In genomic region chr5:150386024-150386855, GRCh38 we compare ENCODE assay signal across 27 cellular contexts. TPM values are rescaled to one million over a fixed set of nuclear protein-coding genes. Genes with fewer than 3 reads are reported as not detected.
DNase-seq lines count a peak whose midpoint lies in the region; ATAC-seq and TF ChIP-seq lines count a peak whose summit lies in the region.
"Had no signal": no experiment of that assay in that cellular context is flagged by ENCODE, and none has a peak within 500 bp of the region (broad histone marks: within the 10 kb centered on the region; RNA-seq: fewer than 3 reads in every experiment).

No MANE protein-coding gene starts in this region.

- H3K27ac ChIP-seq in angular gyrus (ENCODE audit: low read depth, low read length): peak overlapping the region; percentile 64
- no peak overlapping the region for H3K27ac ChIP-seq in upper lobe of left lung
- H3K27ac ChIP-seq: left lung, suprapubic skin had no signal

- no peak for ATAC-seq in activated T-cell treated with anti-CD3 and anti-CD28 coated beads, Interleukin-2, amount 50 U/mL, for 72 hours (replicated peaks in 1 of 2)
- ATAC-seq in naive B cell (ENCODE audit: low read depth in 2 of 2): no peak
- ATAC-seq in upper lobe of left lung (ENCODE audit: low FRiP score in 2 of 2): no peak
- no peak for ATAC-seq in GM18519 (IDR thresholded peaks at IDR 0.05; ENCODE audit: low FRiP score, unreplicated experiment)
- ATAC-seq: esophagus mucosa, left lung, T-cell had no signal

- no peak for TF ChIP-seq EP300 in upper lobe of left lung (IDR thresholded peaks at IDR 0.05)

- H3K4me1 ChIP-seq in upper lobe of left lung: no peaks in the 10 kb centered on the region
- H3K4me1 ChIP-seq: left lung, suprapubic skin had no signal

- H3K9me3 Mint-ChIP-seq in activated T-cell treated with anti-CD3 and anti-CD28 coated beads, Interleukin-2, amount 50 U/mL, for 72 hours: no peaks in the 10 kb centered on the region
- no peaks in the 10 kb centered on the region for H3K9me3 Mint-ChIP-seq in naive B cell
- H3K9me3 Mint-ChIP-seq: activated naive CD8-positive, alpha-beta T cell treated with anti-CD3 and anti-CD28 coated beads, Interleukin-2, amount 10 ng/mL, durations not matched to agents 7 days and 5 days; CD4-positive, CD25-positive, alpha-beta regulatory T cell; endodermal cell; T-cell had no signal

- no peak overlapping the region for H3K4me3 ChIP-seq in upper lobe of left lung
- H3K4me3 ChIP-seq: left lung, suprapubic skin had no signal

- H3K9me3 ChIP-seq in upper lobe of left lung: no peaks in the 10 kb centered on the region
- H3K9me3 ChIP-seq: left lung, suprapubic skin had no signal

- 82 to 85% methylated on average over 15 of the region's 15 CpGs for WGBS in upper lobe of left lung, 2 donors

- no peaks in the 10 kb centered on the region for H3K27me3 Mint-ChIP-seq in activated T-cell treated with anti-CD3 and anti-CD28 coated beads, Interleukin-2, amount 50 U/mL, for 72 hours (ENCODE audit: low read depth)
- H3K27me3 Mint-ChIP-seq in naive B cell: no peaks in the 10 kb centered on the region
- H3K27me3 Mint-ChIP-seq: activated naive CD8-positive, alpha-beta T cell treated with anti-CD3 and anti-CD28 coated beads, Interleukin-2, amount 10 ng/mL, durations not matched to agents 7 days and 5 days; CD4-positive, CD25-positive, alpha-beta regulatory T cell; T-cell had no signal

- H3K4me1 Mint-ChIP-seq in activated T-cell treated with anti-CD3 and anti-CD28 coated beads, Interleukin-2, amount 50 U/mL, for 72 hours (ENCODE audit: low read depth): no peaks in the 10 kb centered on the region
- H3K4me1 Mint-ChIP-seq in naive B cell: peaks cover 0 to 9% (median 3%) of the 10 kb centered on the region in 3 donors
- H3K4me1 Mint-ChIP-seq: activated naive CD8-positive, alpha-beta T cell treated with anti-CD3 and anti-CD28 coated beads, Interleukin-2, amount 10 ng/mL, durations not matched to agents 7 days and 5 days; CD4-positive, CD25-positive, alpha-beta regulatory T cell; endodermal cell; T-cell had no signal

- H3K27ac Mint-ChIP-seq in activated T-cell treated with anti-CD3 and anti-CD28 coated beads, Interleukin-2, amount 50 U/mL, for 72 hours: peak overlapping the region; percentile 49
- peak overlapping the region in 5 of 6 donors; percentile 30 to 95 (median 80) for H3K27ac Mint-ChIP-seq in naive B cell
- H3K27ac Mint-ChIP-seq: activated naive CD8-positive, alpha-beta T cell treated with anti-CD3 and anti-CD28 coated beads, Interleukin-2, amount 10 ng/mL, durations not matched to agents 7 days and 5 days; endodermal cell; T-cell had no signal

- no peak for TF ChIP-seq CTCF in upper lobe of left lung (IDR thresholded peaks at IDR 0.05)

- DNase-seq in activated T-cell treated with anti-CD3 and anti-CD28 coated beads, Interleukin-2, amount 50 U/mL, for 72 hours: no peak
- DNase-seq in activated T-cell treated with anti-CD3 and anti-CD28 coated beads for 4 hours (no peak), naive B cell (no peak), superior temporal gyrus (ENCODE audit: extremely low spot score) (peak; percentile 40), upper lobe of left lung (no peak), activated gamma-delta T cell (lab: John Stamatoyannopoulos, UW) (no peak)
- DNase-seq: activated CD4-positive, alpha-beta T cell treated with anti-CD3 and anti-CD28 coated beads, Interleukin-2, amount 50 U/mL, for 48 hours; activated CD8-positive, alpha-beta memory T cell treated with anti-CD3 and anti-CD28 coated beads, Interleukin-2, amount 50 U/mL, for 48 hours; activated effector memory CD4-positive, alpha-beta T cell treated with anti-CD3 and anti-CD28 coated beads, Interleukin-2, amount 50 U/mL, for 16 hours; activated naive CD8-positive, alpha-beta T cell treated with anti-CD3 and anti-CD28 coated beads, Interleukin-2, amount 10 ng/mL, durations not matched to agents 7 days and 5 days; CD4-positive, CD25-positive, alpha-beta regulatory T cell; cortex of kidney; DMS79 treated with DMSO at 0.1 percent for 48 hours; endodermal cell; GDM1; IMR-90; left lung; NCI-H1092; NCI-H1694 treated with DMSO at 0.1 percent for 48 hours; NCI-H2171; stimulated activated naive CD4-positive, alpha-beta T cell; T-cell had no signal

- no peak overlapping the region for H3K4me3 Mint-ChIP-seq in activated T-cell treated with anti-CD3 and anti-CD28 coated beads, Interleukin-2, amount 50 U/mL, for 72 hours
- peak overlapping the region in 2 of 8 donors; percentile 63 to 73 for H3K4me3 Mint-ChIP-seq in naive B cell
- H3K4me3 Mint-ChIP-seq: activated naive CD8-positive, alpha-beta T cell treated with anti-CD3 and anti-CD28 coated beads, Interleukin-2, amount 10 ng/mL, durations not matched to agents 7 days and 5 days; CD4-positive, CD25-positive, alpha-beta regulatory T cell; endodermal cell; T-cell had no signal

- peaks cover 37 to 99% (median 82%) of the 10 kb centered on the region in 4 donors for H3K36me3 ChIP-seq in upper lobe of left lung

- peaks cover 0 to 16% of the 10 kb centered on the region in 2 donors for H3K36me3 Mint-ChIP-seq in activated T-cell treated with anti-CD3 and anti-CD28 coated beads, Interleukin-2, amount 50 U/mL, for 72 hours (ENCODE audit: insufficient read depth in 2 of 2)
- H3K36me3 Mint-ChIP-seq in naive B cell: peaks cover 8 to 11% of the 10 kb centered on the region in 2 donors

- no peak for TF ChIP-seq POLR2A in upper lobe of left lung (IDR thresholded peaks at IDR 0.05)

- H3K27me3 ChIP-seq in upper lobe of left lung: no peaks in the 10 kb centered on the region
- H3K27me3 ChIP-seq: left lung, suprapubic skin had no signal

RNA-seq across cellular contexts. Expression of gene CD74, which starts 26.5 kb away (rescaled TPM):
- 100 to 1,000 TPM; 363 to 455 TPM for total RNA-seq in activated T-cell treated with anti-CD3 and anti-CD28 coated beads, Interleukin-2, amount 50 U/mL, for 72 hours
- over 10,000 TPM; 22,737 to 35,313 (median 25,671) TPM for polyA plus RNA-seq in naive B cell (ENCODE audit: low read depth in 6 of 6)
- 1,000 to 10,000 TPM in 5 of 6 donors, 100 to 1,000 TPM in 1; 957 to 4,783 (median 3,180) TPM for total RNA-seq in upper lobe of left lung
- total RNA-seq: NCI-H460 had no signal

RNA-seq across cellular contexts. Expression of gene TCOF1, which starts 28.7 kb away (rescaled TPM):
- total RNA-seq in activated T-cell treated with anti-CD3 and anti-CD28 coated beads, Interleukin-2, amount 50 U/mL, for 72 hours: 10 to 100 TPM; 55.5 to 62.3 TPM
- polyA plus RNA-seq in naive B cell (ENCODE audit: low read depth in 6 of 6): 10 to 100 TPM in 2 of 6 donors, 1 to 10 TPM in 4; 5.1 to 31.2 (median 9.3) TPM
- 10 to 100 TPM; 21.7 to 71.2 (median 30.4) TPM for total RNA-seq in upper lobe of left lung
